Comparison of ENCODE assay signal across 8 cellular contexts in genomic region chr3:50611464-50612233, GRCh38. TPM values are rescaled to one million over a fixed set of nuclear protein-coding genes. Genes with fewer than 3 reads are reported as not detected.
DNase-seq lines count a peak whose midpoint lies in the region; ATAC-seq and TF ChIP-seq lines count a peak whose summit lies in the region.

TSS of gene CISH (minus strand) at chr3:50611774. CDS start at chr3:50611650, 124 bp downstream.

- ATAC-seq in GM21619 (IDR thresholded peaks at IDR 0.05; ENCODE audit: unreplicated experiment) (peak; percentile 74), natural killer cell (peak; percentile 75 to 86 (median 78))

- no peaks in the 10 kb centered on the region for H3K9me3 Mint-ChIP-seq in activated T-helper 1 cell treated with anti-CD3 and anti-CD28 coated beads, Interleukin-12 subunit alpha, Interleukin-12 subunit beta, Interleukin-2, Interleukin-4 antibody, amounts not matched to agents 30 ng/mL and 10 ng/mL and 1 ng/mL, durations not matched to agents 14 hours and 24 hours and 36 hours
- H3K9me3 Mint-ChIP-seq in natural killer cell, result no peaks in the 10 kb centered on the region

- H3K4me1 Mint-ChIP-seq in activated T-helper 1 cell treated with anti-CD3 and anti-CD28 coated beads, Interleukin-12 subunit alpha, Interleukin-12 subunit beta, Interleukin-2, Interleukin-4 antibody, amounts not matched to agents 30 ng/mL and 10 ng/mL and 1 ng/mL, durations not matched to agents 14 hours and 24 hours and 36 hours (ENCODE audit: low read depth), result peaks cover 55% of the 10 kb centered on the region
- H3K4me1 Mint-ChIP-seq in natural killer cell, result peaks cover 77 to 86% of the 10 kb centered on the region in 2 donors

- no peaks in the 10 kb centered on the region for H3K79me2 ChIP-seq in fibroblast of lung (ENCODE audit: control insufficient read depth, insufficient read depth, low read length)

- peaks cover 9% of the 10 kb centered on the region for H3K4me1 ChIP-seq in fibroblast of lung (ENCODE audit: control insufficient read depth, extremely low read depth, insufficient read depth, low read length)

- H3K27ac Mint-ChIP-seq in activated T-helper 1 cell treated with anti-CD3 and anti-CD28 coated beads, Interleukin-12 subunit alpha, Interleukin-12 subunit beta, Interleukin-2, Interleukin-4 antibody, amounts not matched to agents 30 ng/mL and 10 ng/mL and 1 ng/mL, durations not matched to agents 14 hours and 24 hours and 36 hours, result peak within 1 kb of the TSS; percentile 98
- peak within 1 kb of the TSS; percentile 90 to 93 for H3K27ac Mint-ChIP-seq in natural killer cell

- peak within 1 kb of the TSS; percentile 84 for H3K9ac ChIP-seq in fibroblast of lung (ENCODE audit: insufficient read depth, low read length)

- peaks cover 64% of the 10 kb centered on the region for H3K36me3 Mint-ChIP-seq in activated T-helper 1 cell treated with anti-CD3 and anti-CD28 coated beads, Interleukin-12 subunit alpha, Interleukin-12 subunit beta, Interleukin-2, Interleukin-4 antibody, amounts not matched to agents 30 ng/mL and 10 ng/mL and 1 ng/mL, durations not matched to agents 14 hours and 24 hours and 36 hours (ENCODE audit: low read depth)
- H3K36me3 Mint-ChIP-seq in natural killer cell, result no peaks in the 10 kb centered on the region

- no peaks in the 10 kb centered on the region for H3K27me3 ChIP-seq in fibroblast of lung (ENCODE audit: control insufficient read depth, insufficient read depth, low read length)

- H3K9me3 ChIP-seq in fibroblast of lung (ENCODE audit: control insufficient read depth, insufficient read depth, low read depth, low read length), result no peaks in the 10 kb centered on the region

- peak within 1 kb of the TSS; percentile 63 for H2AFZ ChIP-seq in fibroblast of lung (ENCODE audit: low read length)

- H3K4me2 ChIP-seq in fibroblast of lung (ENCODE audit: extremely low read depth, insufficient read depth, low read length), result peak within 1 kb of the TSS; percentile 90

- no peaks in the 10 kb centered on the region for H4K20me1 ChIP-seq in fibroblast of lung (ENCODE audit: control insufficient read depth, extremely low read depth, insufficient read depth, low read length)

- H3K27ac ChIP-seq in fibroblast of lung (ENCODE audit: insufficient read depth, low read length), result peak within 1 kb of the TSS; percentile 52

- intact Hi-C loops in activated T-helper 1 cell treated with anti-CD3 and anti-CD28 coated beads, Interleukin-12 subunit alpha, Interleukin-12 subunit beta, Interleukin-2, Interleukin-4 antibody, amounts not matched to agents 30 ng/mL and 10 ng/mL and 1 ng/mL, durations not matched to agents 14 hours and 24 hours and 36 hours (cut with micrococcal nuclease), result loop anchor here (1.0 to 5.0 kb wide), 5 partner anchors 10 to 274 kb away; partner anchors contain the start of genes CYB561D2, NPRL2 and TMEM115
- intact Hi-C loops in natural killer cell (cut with micrococcal nuclease), result loop anchor here (1.0 kb wide), 2 partner anchors 10 to 264 kb away; no protein-coding TSS in a partner anchor

- peak within 1 kb of the TSS; percentile 99 for H3K4me3 Mint-ChIP-seq in activated T-helper 1 cell treated with anti-CD3 and anti-CD28 coated beads, Interleukin-12 subunit alpha, Interleukin-12 subunit beta, Interleukin-2, Interleukin-4 antibody, amounts not matched to agents 30 ng/mL and 10 ng/mL and 1 ng/mL, durations not matched to agents 14 hours and 24 hours and 36 hours
- peak within 1 kb of the TSS; percentile 97 for H3K4me3 Mint-ChIP-seq in natural killer cell

- peak; percentile 30 to 47 for TF ChIP-seq CTCF in fibroblast of lung (conservative IDR thresholded peaks at IDR 0.05 in 1 of 2, IDR thresholded peaks at IDR 0.05 in 1 of 2; ENCODE audit: low read depth in 1 of 2, low read length in 2 of 2)
- TF ChIP-seq CTCF in natural killer cell (IDR thresholded peaks at IDR 0.05), result peak; percentile 52

- DNase-seq in Daoy (ENCODE audit: low read depth) (peak; percentile 89), RPMI7951 (ENCODE audit: low read depth) (peak; percentile 96), fibroblast of lung (ENCODE audit: low read depth in 2 of 2) (peak; percentile 88 to 96), natural killer cell (peak; percentile 90)
- DNase-seq in Jurkat, Clone E6-1 (ENCODE audit: low read depth, low spot score), result peak; percentile 74
- DNase-seq in activated T-helper 1 cell treated with anti-CD3 and anti-CD28 coated beads, Interleukin-12 subunit alpha, Interleukin-12 subunit beta, Interleukin-2, Interleukin-4 antibody, amounts not matched to agents 30 ng/mL and 10 ng/mL and 1 ng/mL, durations not matched to agents 14 hours and 24 hours and 36 hours (ENCODE audit: low spot score), result peak; percentile 98
- peak; percentile 100 for DNase-seq in stimulated activated naive CD4-positive, alpha-beta T cell treated with Interleukin-2 at 50 U/mL for 16 hours (lab: John Stamatoyannopoulos, UW)

- H3K27me3 Mint-ChIP-seq in activated T-helper 1 cell treated with anti-CD3 and anti-CD28 coated beads, Interleukin-12 subunit alpha, Interleukin-12 subunit beta, Interleukin-2, Interleukin-4 antibody, amounts not matched to agents 30 ng/mL and 10 ng/mL and 1 ng/mL, durations not matched to agents 14 hours and 24 hours and 36 hours (ENCODE audit: insufficient read depth), result no peaks in the 10 kb centered on the region
- no peaks in the 10 kb centered on the region for H3K27me3 Mint-ChIP-seq in natural killer cell (ENCODE audit: low read depth in 2 of 2)

- H3K4me3 ChIP-seq in Jurkat, Clone E6-1 (ENCODE audit: low read length), result peak within 1 kb of the TSS; percentile 66
- peak within 1 kb of the TSS; percentile 50 to 76 (median 59) for H3K4me3 ChIP-seq in fibroblast of lung (replicated peaks in 1 of 4; ENCODE audit: control extremely low read depth in 1 of 4, insufficient read depth in 1 of 4, low read depth in 3 of 4, low read length in 4 of 4)

- H3K36me3 ChIP-seq in fibroblast of lung (ENCODE audit: control insufficient read depth, insufficient read depth, low read length), result peaks cover 6% of the 10 kb centered on the region

RNA-seq across cellular contexts. Expression of gene CISH, which starts in this region (rescaled TPM):
- 0.46 TPM in 1 of 2 replicates, not detected in the other for total RNA-seq in Daoy (2014; rRNA removed; shearing (Covaris generic))
- polyA plus RNA-seq in Jurkat, Clone E6-1 (2012; ENCODE audit: insufficient read depth, insufficient read length), result 5.0 TPM
- total RNA-seq in RPMI7951 (2014; rRNA removed; shearing (Covaris generic)), result 1.1 and 1.8 TPM in 2 replicates
- total RNA-seq in activated T-helper 1 cell treated with anti-CD3 and anti-CD28 coated beads, Interleukin-12 subunit alpha, Interleukin-12 subunit beta, Interleukin-2, Interleukin-4 antibody, amounts not matched to agents 30 ng/mL and 10 ng/mL and 1 ng/mL, durations not matched to agents 14 hours and 24 hours and 36 hours, result 334 and 341 TPM in 2 replicates
- 0.99 and 1.0 TPM in 2 replicates for total RNA-seq in fibroblast of lung
- polyA plus RNA-seq in fibroblast of lung, result 1.6 and 1.9 TPM in 2 replicates
- polyA plus RNA-seq in fibroblast of lung (2012), result 2.4 and 2.7 TPM in 2 replicates
- 7.9 and 10.8 TPM in 2 replicates for polyA minus RNA-seq in fibroblast of lung (ENCODE audit: low replicate concordance)
- total RNA-seq in natural killer cell, result 10 to 100 TPM in 2 of 3 donors, 1 to 10 TPM in 1; 2.4 to 23.6 (median 11.3) TPM

Comparison
In these comparisons a context has a peak if more than half of its experiments do, and no peak if none do; other contexts are left out.
1. Peak in every context shown above with its lines: DNase-seq, ATAC-seq, H3K4me3 ChIP-seq and H3K27ac ChIP-seq.
2. RNA of gene CISH (total RNA-seq): 334 to 341 TPM in activated T-helper 1 cell treated with anti-CD3 and anti-CD28 coated beads, Interleukin-12 subunit alpha, Interleukin-12 subunit beta, Interleukin-2, Interleukin-4 antibody, amounts not matched to agents 30 ng/mL and 10 ng/mL and 1 ng/mL, durations not matched to agents 14 hours and 24 hours and 36 hours; 2.4 to 23.6 TPM in natural killer cell, 1.1 to 1.8 TPM in RPMI7951, 0.99 to 1.0 TPM in fibroblast of lung and 0.46 TPM in Daoy; every median in the first group is over 10 times any median in the second.
3. Peak in DNase-seq in Daoy; RNA of the gene not detected or under 1 TPM.